8 cellular contexts compared by ENCODE assay signal in genomic region chr9:76456202-76456926, GRCh38. TPM values are rescaled to one million over a fixed set of nuclear protein-coding genes. Genes with fewer than 3 reads are reported as not detected.
DNase-seq lines count a peak whose midpoint lies in the region; ATAC-seq lines count a peak whose summit lies in the region.

No MANE protein-coding gene starts in this region.

- ATAC-seq in HG02885 (IDR thresholded peaks at IDR 0.05; ENCODE audit: poor library complexity, unreplicated experiment) (peak; percentile 34), HG02970 (IDR thresholded peaks at IDR 0.05; ENCODE audit: low FRiP score, unreplicated experiment) (no peak)
- ATAC-seq in activated CD4-positive, CD25-positive, alpha-beta regulatory T cell treated with anti-CD3 and anti-CD28 coated beads, Interleukin-2, amount 50 U/mL, for 24 hours, result no peak

- DNase-seq in GM04503 (ENCODE audit: low read depth) (peak; percentile 14), NCI-H2196 (lab: John Stamatoyannopoulos, UW; ENCODE audit: unreplicated experiment) (peak; percentile 83), lung microvascular endothelial cell (ENCODE audit: low read depth in 2 of 2) (peak; percentile 86 to 94), middle frontal gyrus (ENCODE audit: extremely low spot score, low spot score) (no peak)
- peak; percentile 39 for DNase-seq in activated CD4-positive, alpha-beta T cell treated with anti-CD3 and anti-CD28 coated beads, Interleukin-2, amount 50 U/mL, for 1 hour

RNA-seq across cellular contexts. Expression of gene GCNT1, which starts 2.6 kb away (rescaled TPM):
- total RNA-seq in lung microvascular endothelial cell, result 5.0 and 11.1 TPM in 2 replicates
